In the genomic region with DNA sequence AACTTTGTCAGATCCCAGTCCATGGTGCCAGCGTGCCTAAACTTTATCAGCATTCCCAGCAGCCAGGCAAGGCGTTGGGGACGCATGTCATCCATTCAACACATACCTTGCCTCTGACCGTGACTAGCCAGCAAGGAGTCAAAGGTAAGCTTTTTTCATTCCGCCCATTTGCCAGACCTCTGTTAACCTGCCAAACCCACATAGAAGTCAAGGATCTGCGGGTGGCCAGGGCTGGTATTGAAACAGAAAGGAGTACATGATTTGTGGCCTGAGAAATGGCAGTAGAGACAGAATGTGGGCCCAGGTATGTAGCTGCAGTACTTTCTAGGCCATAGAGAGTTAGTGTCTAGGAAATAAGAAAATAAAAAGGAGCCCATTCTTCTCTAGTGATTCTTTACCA, we compare ENCODE assay signal across 24 cellular contexts.
"Had no signal": no experiment of that assay in that cellular context is flagged by ENCODE, and none has a peak within 500 bp of the region (broad histone marks: within the 10 kb centered on the region; RNA-seq: fewer than 3 reads in every experiment).

No MANE protein-coding gene starts in this region.

- H3K36me3 ChIP-seq: colonic mucosa, left lung, pancreas, right lobe of liver, suprapubic skin, thyroid gland, uterus had no signal

- H3K79me2 ChIP-seq: hepatocyte had no signal

- H2AFZ ChIP-seq: hepatocyte had no signal

- H3K4me2 ChIP-seq: hepatocyte had no signal

- H3K4me1 ChIP-seq: colonic mucosa, gastrocnemius medialis, left lung, pancreas, right lobe of liver, suprapubic skin, thyroid gland, upper lobe of left lung, uterus had no signal

- H3K4me3 ChIP-seq: colonic mucosa, gastrocnemius medialis, hepatocyte, left lung, pancreas, right lobe of liver, suprapubic skin, thyroid gland, upper lobe of left lung, uterus had no signal

- DNase-seq: colonic mucosa; effector CD8-positive, alpha-beta T cell; endodermal cell; foreskin fibroblast; gastrocnemius medialis; head of caudate nucleus; kidney; left lung; naive thymus-derived CD8-positive, alpha-beta T cell; pancreas; retina; right lobe of liver; small intestine; stimulated activated CD4-positive, alpha-beta T cell treated with anti-CD3 and anti-CD28 coated beads, Interleukin-15, amount 100 ng/mL, for 24 hours; stimulated activated CD4-positive, alpha-beta T cell treated with anti-CD3 and anti-CD28 coated beads, Interleukin-2, amount 100 ng/mL, for 48 hours; stimulated activated naive B cell treated with anti-CD40 and anti-IgM and Interleukin-4, amounts not matched to agents 10 μg/mL and 1 μg/mL and 100 μg/mL, for 72 hours; thyroid gland; upper lobe of left lung; uterus had no signal

- H3K27me3 ChIP-seq: colonic mucosa, gastrocnemius medialis, hepatocyte, left lung, neutrophil, pancreas, right lobe of liver, suprapubic skin, thyroid gland, upper lobe of left lung, uterus had no signal

- H3K27ac ChIP-seq: colonic mucosa, epithelial cell of prostate, gastrocnemius medialis, hepatocyte, left lung, neutrophil, pancreas, right lobe of liver, suprapubic skin, thyroid gland, upper lobe of left lung, uterus had no signal

- ATAC-seq: esophagus mucosa; gastrocnemius medialis; left lung; naive thymus-derived CD8-positive, alpha-beta T cell; pancreas; right lobe of liver; stimulated activated naive B cell treated with anti-CD40 and anti-IgM and Interleukin-4, amounts not matched to agents 10 μg/mL and 1 μg/mL and 100 μg/mL, for 72 hours had no signal

- H3K9me3 ChIP-seq: colonic mucosa, gastrocnemius medialis, left lung, neutrophil, pancreas, right lobe of liver, suprapubic skin, thyroid gland, upper lobe of left lung, uterus had no signal
